In the genomic region with DNA sequence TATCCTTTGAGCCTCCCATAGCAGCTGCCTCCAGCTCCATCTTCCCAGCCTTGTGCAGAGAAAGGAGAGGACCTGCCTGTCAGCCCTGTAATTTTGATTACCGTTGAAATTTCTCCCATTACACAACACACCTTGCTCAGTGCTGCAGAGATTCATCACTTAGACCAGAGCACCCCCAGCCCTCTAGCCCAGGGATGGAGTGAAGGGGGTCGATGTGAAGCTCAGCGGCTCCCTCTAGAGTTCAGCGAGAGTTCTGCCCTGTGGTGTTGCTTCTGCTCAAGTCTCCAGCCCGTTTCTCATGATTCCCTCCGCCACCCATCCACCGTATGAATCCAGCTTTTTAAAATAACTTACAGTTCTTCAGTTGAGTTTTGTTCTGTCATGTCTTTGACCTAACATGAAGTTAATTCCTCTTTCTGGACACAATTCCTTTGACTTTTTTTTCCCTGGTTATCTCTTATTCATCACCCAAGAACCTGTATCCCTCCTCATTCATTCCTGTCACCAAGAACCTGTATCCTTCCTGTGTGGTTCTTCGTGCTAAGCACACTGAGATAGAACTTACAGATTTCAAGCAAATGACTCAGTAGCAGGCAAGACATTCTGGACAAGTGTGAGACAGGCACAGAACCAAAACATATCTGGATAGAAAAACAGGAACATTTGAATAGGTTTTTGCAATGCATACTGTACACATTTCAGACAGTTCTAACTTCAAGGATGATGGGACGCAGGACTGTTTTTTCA, we compare ENCODE assay signal across 1 cellular context.
TF ChIP-seq lines count a peak whose summit lies in the region.

No MANE protein-coding gene starts in this region.

TF ChIP-seq in WTC11, 78 proteins besides CTCF, POLR2A, EP300 and RAD21 (continued from another document):
- TF ChIP-seq, protein P1, sequence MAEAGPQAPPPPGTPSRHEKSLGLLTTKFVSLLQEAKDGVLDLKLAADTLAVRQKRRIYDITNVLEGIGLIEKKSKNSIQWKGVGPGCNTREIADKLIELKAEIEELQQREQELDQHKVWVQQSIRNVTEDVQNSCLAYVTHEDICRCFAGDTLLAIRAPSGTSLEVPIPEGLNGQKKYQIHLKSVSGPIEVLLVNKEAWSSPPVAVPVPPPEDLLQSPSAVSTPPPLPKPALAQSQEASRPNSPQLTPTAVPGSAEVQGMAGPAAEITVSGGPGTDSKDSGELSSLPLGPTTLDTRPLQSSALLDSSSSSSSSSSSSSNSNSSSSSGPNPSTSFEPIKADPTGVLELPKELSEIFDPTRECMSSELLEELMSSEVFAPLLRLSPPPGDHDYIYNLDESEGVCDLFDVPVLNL (CRISPR knock-in tag; IDR thresholded peaks at IDR 0.05; ENCODE audit: borderline replicate concordance, low read depth) = no peak
